In genomic region chr6:78150425-78150824, GRCh38 we compare ENCODE assay signal across 20 cellular contexts.
DNase-seq lines count a peak whose midpoint lies in the region; ATAC-seq, FAIRE-seq and TF ChIP-seq lines count a peak whose summit lies in the region.
"Had no signal": no experiment of that assay in that cellular context is flagged by ENCODE, and none has a peak within 500 bp of the region (broad histone marks: within the 10 kb centered on the region; RNA-seq: fewer than 3 reads in every experiment).

No MANE protein-coding gene starts in this region.

- H3K27ac ChIP-seq in A549 (no peak overlapping the region), IMR-90 (ENCODE audit: insufficient read depth, low read length) (no peak overlapping the region), H1 (ENCODE audit: low read depth, low read length) (no peak overlapping the region), spleen (no peak overlapping the region)
- H3K27ac ChIP-seq: BLaER1 treated with 17β-estradiol and CSF1 and Interleukin-3, amounts not matched to agents 10 nM and 100 nM; C4-2B had no signal

- H2BK5ac ChIP-seq in IMR-90 (ENCODE audit: low read depth, low read length, poor library complexity, severe bottlenecking): no peak overlapping the region
- H2BK5ac ChIP-seq in H1 (ENCODE audit: low read depth, low read length): no peak overlapping the region

- in situ Hi-C loops in IMR-90 (cut with MboI; ENCODE audit: low sequenced_read_pairs): no loop called here

- WGBS in A549 (ENCODE audit: missing lambda C conversion rate): 4% methylated on average over 3 of the region's 3 CpGs
- WGBS in IMR-90 (ENCODE audit: extremely low coverage in 2 of 2, insufficient read length in 1 of 2), 2 experiments: no CpG with 5 or more reads among the region's 3 CpGs
- 91% methylated on average over 3 of the region's 3 CpGs; no CpG with 5 or more reads in 1 of the 2 experiments for WGBS in H1 (ENCODE audit: extremely low coverage in 1 of 2, insufficient coverage in 1 of 2, insufficient read length in 1 of 2, insufficient replicate concordance in 2 of 2, low coverage in 1 of 2, low lambda C conversion rate in 2 of 2, missing lambda C conversion rate in 1 of 2), 2 experiments
- 60 to 79% (median 65%) methylated on average over 3 of the region's 3 CpGs for WGBS in spleen, 5 donors

- no peak overlapping the region for H4K5ac ChIP-seq in IMR-90 (ENCODE audit: low read depth, low read length)
- H4K5ac ChIP-seq in H1 (ENCODE audit: insufficient read length, low read depth, low read length): no peak overlapping the region

- H3K9ac ChIP-seq in IMR-90 (ENCODE audit: low read depth, low read length) (no peak overlapping the region), H1 (replicated peaks in 1 of 4; ENCODE audit: extremely low read depth in 1 of 4, low read depth in 3 of 4, low read length in 3 of 4) (no peak overlapping the region)
- H3K9ac ChIP-seq: BLaER1 treated with 17β-estradiol and CSF1 and Interleukin-3, amounts not matched to agents 10 nM and 100 nM had no signal

- H2BK120ac ChIP-seq in IMR-90 (ENCODE audit: low read depth, low read length) (no peak overlapping the region), H1 (replicated peaks; ENCODE audit: low read depth, low read length) (no peak overlapping the region)

- CTCF ChIA-PET in A549 (lab: Yijun Ruan, JAX) (no interaction called here), IMR-90 (lab: Yijun Ruan, JAX) (no interaction called here), H1 (lab: Charles Lee; ENCODE audit: partially characterized antibody) (no interaction called here)

- no peak for DNase-seq in A549 (ENCODE audit: low read depth in 1 of 2, low spot score in 1 of 2)
- DNase-seq in IMR-90: no peak
- DNase-seq in H1 (ENCODE audit: low read depth in 1 of 2, low spot score in 2 of 2): no peak
- DNase-seq in NCI-H524 treated with DMSO at 0.1 percent for 48 hours (lab: John Stamatoyannopoulos, UW): no peak
- no peak for DNase-seq in stimulated activated CD4-positive, alpha-beta T cell treated with anti-CD3 and anti-CD28 coated beads, Interleukin-4, amount 100 ng/mL, for 24 hours
- no peak for DNase-seq in spleen
- DNase-seq: 8988T; AML-193; Caco-2; Calu3; CD4-positive, alpha-beta T cell; CD8-positive, alpha-beta T cell; DMS79 treated with DMSO at 0.1 percent for 48 hours; GF-D8 had no signal

- H3K14ac ChIP-seq in IMR-90 (replicated peaks; ENCODE audit: low read depth, low read length) (no peak overlapping the region), H1 (ENCODE audit: insufficient read length) (no peak overlapping the region)

- TF ChIP-seq CTCF in A549 (IDR thresholded peaks at IDR 0.05) (no peak), IMR-90 (conservative IDR thresholded peaks at IDR 0.05; ENCODE audit: low read depth, low read length) (no peak), H1 (IDR thresholded peaks at IDR 0.05; ENCODE audit: control extremely low read depth in 1 of 3, insufficient read depth in 1 of 3, low read depth in 1 of 3, low read length in 3 of 3) (no peak), spleen (IDR thresholded peaks at IDR 0.05 in 8 of 11, conservative IDR thresholded peaks at IDR 0.05 in 3 of 11) (no peak)

- intact Hi-C loops in IMR-90 (cut with micrococcal nuclease) (no loop called here), spleen (cut with DNase I; ENCODE audit: low total_unique reads) (no loop called here)

- H2AFZ ChIP-seq in IMR-90 (replicated peaks; ENCODE audit: low read length, poor library complexity) (no peak overlapping the region), H1 (ENCODE audit: low read length) (no peak overlapping the region)

- no peaks in the 10 kb centered on the region for H3K23me2 ChIP-seq in H1 (ENCODE audit: low read depth, low read length)

- no peaks in the 10 kb centered on the region for H3K79me2 ChIP-seq in H1 (ENCODE audit: control insufficient read depth in 1 of 2, insufficient read depth in 2 of 2, low read length in 2 of 2)

- H3K56ac ChIP-seq in IMR-90 (ENCODE audit: extremely low read depth, insufficient read depth, low read length) (no peak overlapping the region), H1 (replicated peaks; ENCODE audit: insufficient read length, low read depth, low read length) (no peak overlapping the region)

- H3K27me3 ChIP-seq in IMR-90 (ENCODE audit: control insufficient read depth, insufficient read depth, low read length) (no peaks in the 10 kb centered on the region), H1 (replicated peaks in 1 of 4; ENCODE audit: control insufficient read depth in 3 of 4, extremely low read depth in 1 of 4, insufficient read depth in 3 of 4, low read length in 3 of 4) (no peaks in the 10 kb centered on the region), spleen (replicated peaks in 1 of 7) (no peaks in the 10 kb centered on the region)
- H3K27me3 ChIP-seq: BLaER1 treated with 17β-estradiol and CSF1 and Interleukin-3, amounts not matched to agents 10 nM and 100 nM had no signal

- H4K8ac ChIP-seq in IMR-90 (ENCODE audit: low read depth in 2 of 2, low read length in 2 of 2) (no peak overlapping the region), H1 (ENCODE audit: extremely low read depth, insufficient read depth, low read length) (no peak overlapping the region)

- TF ChIP-seq POLR2A in A549 (IDR thresholded peaks at IDR 0.05; ENCODE audit: low read length) (no peak), IMR-90 (IDR thresholded peaks at IDR 0.05; ENCODE audit: low read depth, low read length) (no peak), H1 (IDR thresholded peaks at IDR 0.05; ENCODE audit: control extremely low read depth in 1 of 2, low read depth in 2 of 2, low read length in 2 of 2) (no peak), spleen (IDR thresholded peaks at IDR 0.05) (no peak)

- H3K4ac ChIP-seq in IMR-90 (ENCODE audit: low read depth, low read length) (no peak overlapping the region), H1 (replicated peaks; ENCODE audit: insufficient read length, low read depth, low read length) (no peak overlapping the region)

- ATAC-seq in A549 (no peak), IMR-90 (ENCODE audit: low read depth) (no peak)
- ATAC-seq: CD8-positive, alpha-beta T cell had no signal

- H3K18ac ChIP-seq in IMR-90 (ENCODE audit: low read depth, low read length) (no peak overlapping the region), H1 (ENCODE audit: extremely low read depth, low read length) (no peak overlapping the region)

- no TSS peak for BruUV-seq in IMR-90 (replicated peaks; lab: Mats Ljungman, UMichigan)

- H4K91ac ChIP-seq in IMR-90 (ENCODE audit: insufficient read depth, low read depth, low read length) (no peak overlapping the region), H1 (replicated peaks; ENCODE audit: insufficient read length, low read length) (no peak overlapping the region)

- dilution Hi-C loops in IMR-90 (cut with HindIII; ENCODE audit: low sequenced_read_pairs, unreplicated experiment): no loop called here

- H3K79me1 ChIP-seq in IMR-90 (ENCODE audit: low read depth in 1 of 2, low read length in 2 of 2): no peaks in the 10 kb centered on the region
- no peaks in the 10 kb centered on the region for H3K79me1 ChIP-seq in H1 (ENCODE audit: low read depth, low read length)

- no peak overlapping the region for H2BK12ac ChIP-seq in H1 (ENCODE audit: low read depth, low read length)

- H2BK15ac ChIP-seq in IMR-90 (ENCODE audit: low read depth, low read length) (no peak overlapping the region), H1 (ENCODE audit: low read length) (no peak overlapping the region)

- H3K23ac ChIP-seq in IMR-90 (ENCODE audit: low read depth, low read length) (no peak overlapping the region), H1 (ENCODE audit: insufficient read length) (no peak overlapping the region)

- no peak overlapping the region for H3K4me2 ChIP-seq in A549
- H3K4me2 ChIP-seq in IMR-90 (ENCODE audit: low read depth, low read length): no peak overlapping the region
- H3K4me2 ChIP-seq in H1 (ENCODE audit: insufficient read depth in 1 of 2, low read depth in 2 of 2, low read length in 2 of 2): no peak overlapping the region
- H3K4me2 ChIP-seq: BLaER1 treated with 17β-estradiol and CSF1 and Interleukin-3, amounts not matched to agents 10 nM and 100 nM had no signal

- no peak overlapping the region for H3K4me3 ChIP-seq in A549
- H3K4me3 ChIP-seq in IMR-90 (ENCODE audit: insufficient read depth, low read depth, low read length): no peak overlapping the region
- H3K4me3 ChIP-seq in H1 (ENCODE audit: extremely low read depth in 1 of 4, insufficient read depth in 2 of 4, low read depth in 3 of 4, low read length in 4 of 4): no peak overlapping the region
- H3K4me3 ChIP-seq in spleen: no peak overlapping the region
- H3K4me3 ChIP-seq: BLaER1 treated with 17β-estradiol and CSF1 and Interleukin-3, amounts not matched to agents 10 nM and 100 nM had no signal

- H2AK9ac ChIP-seq in IMR-90 (replicated peaks; ENCODE audit: low read depth, low read length, poor library complexity): no peak overlapping the region

- no peak overlapping the region for H2AK5ac ChIP-seq in IMR-90 (ENCODE audit: low read depth, low read length)
- no peak overlapping the region for H2AK5ac ChIP-seq in H1 (ENCODE audit: low read depth, low read length)

- H3K9me1 ChIP-seq in IMR-90 (ENCODE audit: insufficient read depth, low read length): no peaks in the 10 kb centered on the region

- no peaks in the 10 kb centered on the region for H4K20me1 ChIP-seq in IMR-90 (ENCODE audit: insufficient read depth, low read length)
- H4K20me1 ChIP-seq in H1 (replicated peaks in 1 of 2; ENCODE audit: control insufficient read depth in 1 of 2, insufficient read depth in 2 of 2, low read length in 2 of 2): no peaks in the 10 kb centered on the region
- H4K20me1 ChIP-seq: BLaER1 treated with 17β-estradiol and CSF1 and Interleukin-3, amounts not matched to agents 10 nM and 100 nM had no signal

- H2BK20ac ChIP-seq in IMR-90 (ENCODE audit: low read depth, low read length): no peak overlapping the region
- H2BK20ac ChIP-seq in H1 (ENCODE audit: low read length): no peak overlapping the region

- TF ChIP-seq EP300 in A549 (IDR thresholded peaks at IDR 0.05) (no peak), H1 (IDR thresholded peaks at IDR 0.05; ENCODE audit: borderline replicate concordance in 1 of 2, low read depth in 2 of 2, low read length in 2 of 2) (no peak)

- TF ChIP-seq RAD21 in A549 (conservative IDR thresholded peaks at IDR 0.05 in 1 of 2, IDR thresholded peaks at IDR 0.05 in 1 of 2) (no peak), IMR-90 (IDR thresholded peaks at IDR 0.05; ENCODE audit: low read length) (no peak), H1 (IDR thresholded peaks at IDR 0.05 in 1 of 2, conservative IDR thresholded peaks at IDR 0.05 in 1 of 2; ENCODE audit: low read depth in 2 of 2, low read length in 2 of 2) (no peak)

- FAIRE-seq in A549 (lab: Jason Lieb, UNC) (no peak), H1 (lab: Jason Lieb, UNC) (no peak)
- FAIRE-seq: D721Med, G401.6, GM12891, GM19239 had no signal

- H3K9me3 ChIP-seq in A549 (no peaks in the 10 kb centered on the region), IMR-90 (ENCODE audit: control insufficient read depth, insufficient read depth, low read length) (peaks cover 3% of the 10 kb centered on the region; the same call in 1 of the 2 replicates), H1 (ENCODE audit: insufficient read depth in 2 of 2, low read depth in 1 of 2, low read length in 1 of 2) (no peaks in the 10 kb centered on the region), spleen (peaks cover 0 to 43% (median 18%) of the 10 kb centered on the region in 8 donors)
- H3K9me3 ChIP-seq: Caco-2 had no signal

- POLR2A ChIA-PET in A549 (lab: Yijun Ruan, JAX) (no interaction called here), IMR-90 (lab: Charles Lee; ENCODE audit: unreplicated experiment) (no interaction called here), H1 (lab: Charles Lee; ENCODE audit: partially characterized antibody) (no interaction called here)

- H3K36me3 ChIP-seq in IMR-90 (ENCODE audit: control insufficient read depth, insufficient read depth, low read length) (no peaks in the 10 kb centered on the region), H1 (ENCODE audit: control insufficient read depth in 2 of 4, insufficient read depth in 4 of 4, low read length in 3 of 4) (no peaks in the 10 kb centered on the region; a peak in 1 of 8 replicates), spleen (no peaks in the 10 kb centered on the region)
- H3K36me3 ChIP-seq: BLaER1 treated with 17β-estradiol and CSF1 and Interleukin-3, amounts not matched to agents 10 nM and 100 nM had no signal

- no peaks in the 10 kb centered on the region for H3K4me1 ChIP-seq in A549
- no peaks in the 10 kb centered on the region for H3K4me1 ChIP-seq in IMR-90 (ENCODE audit: control insufficient read depth, insufficient read depth, low read length)
- H3K4me1 ChIP-seq in H1 (replicated peaks in 1 of 4; ENCODE audit: control insufficient read depth in 3 of 4, insufficient read depth in 4 of 4, low read length in 3 of 4): no peaks in the 10 kb centered on the region
- no peaks in the 10 kb centered on the region for H3K4me1 ChIP-seq in spleen
- H3K4me1 ChIP-seq: BLaER1 treated with 17β-estradiol and CSF1 and Interleukin-3, amounts not matched to agents 10 nM and 100 nM; Caco-2 had no signal

Comparison
In these comparisons a context has a peak if more than half of its experiments do, and no peak if none do; other contexts are left out.
1. Of the 18 proteins assayed by ChIP-seq in both H1 and A549: peak only in H1: none; only in A549: none; in both: MAFK; in neither: 17.